In genomic region chr11:62669420-62670161, GRCh38 we compare ENCODE assay signal across 11 cellular contexts. TPM values are rescaled to one million over a fixed set of nuclear protein-coding genes. Genes with fewer than 3 reads are reported as not detected.
DNase-seq lines count a peak whose midpoint lies in the region; ATAC-seq and TF ChIP-seq lines count a peak whose summit lies in the region.
"Had no signal": no experiment of that assay in that cellular context is flagged by ENCODE, and none has a peak within 500 bp of the region (broad histone marks: within the 10 kb centered on the region; RNA-seq: fewer than 3 reads in every experiment).

No MANE protein-coding gene starts in this region.

- H3K4me2 ChIP-seq in BLaER1: peak overlapping the region; percentile 91
- no peak overlapping the region for H3K4me2 ChIP-seq in H9 (ENCODE audit: insufficient read depth, insufficient read length, low read length)

- no peak overlapping the region for H3K14ac ChIP-seq in H9 (ENCODE audit: insufficient read depth, low read length)

- H3K27ac ChIP-seq in BLaER1 (no peak overlapping the region), H9 (ENCODE audit: insufficient read length, low read depth, low read length) (no peak overlapping the region), WERI-Rb-1 (peak overlapping the region; percentile 88), liver (ENCODE audit: low read depth in 1 of 2, low read length in 2 of 2) (peak overlapping the region in 1 of 2 donors; percentile 29)
- H3K27ac ChIP-seq: SJSA1 had no signal

- TF ChIP-seq RAD21 in liver (IDR thresholded peaks at IDR 0.05): no peak

- H3K9ac ChIP-seq in BLaER1 (0 out of 2 replicates have a peak overlapping the region, but pooled peaks have one; percentile 5), H9 (ENCODE audit: extremely low read depth, insufficient read length, low read length) (no peak overlapping the region), liver (ENCODE audit: low read depth in 1 of 2, low read length in 2 of 2) (peak overlapping the region in 1 of 2 donors; percentile 1)

- peaks cover 17% of the 10 kb centered on the region for H3K23me2 ChIP-seq in H9 (ENCODE audit: insufficient read length, low read depth, low read length, poor library complexity, severe bottlenecking)

- H3K4ac ChIP-seq in H9 (ENCODE audit: low read depth, low read length): no peak overlapping the region

- no peak overlapping the region for H2AFZ ChIP-seq in H9 (ENCODE audit: low read length)

- no peak overlapping the region for H4K5ac ChIP-seq in H9 (ENCODE audit: insufficient read length, low read depth, low read length)

- H4K20me1 ChIP-seq in BLaER1 (peaks cover 31% of the 10 kb centered on the region), H9 (ENCODE audit: control insufficient read depth, insufficient read depth, insufficient read length) (no peaks in the 10 kb centered on the region)

- H3K36me3 ChIP-seq in BLaER1 (peaks cover 47% of the 10 kb centered on the region), WERI-Rb-1 (peaks cover 53% of the 10 kb centered on the region), liver (ENCODE audit: control insufficient read depth in 4 of 4, insufficient read depth in 3 of 4, low read depth in 1 of 4, low read length in 3 of 4) (peaks cover 0 to 8% (median 0%) of the 10 kb centered on the region in 4 donors)

- H2AK5ac ChIP-seq in H9 (ENCODE audit: insufficient read length, low read length): no peak overlapping the region

- peaks cover 23 to 46% (median 32%) of the 10 kb centered on the region in 3 experiments for H3K36me3 Mint-ChIP-seq in H9 (ENCODE audit: insufficient read depth in 1 of 3, low read depth in 3 of 3)

- peaks cover 25 to 35% of the 10 kb centered on the region in 2 experiments for H3K4me1 Mint-ChIP-seq in H9

- peak overlapping the region; percentile 11 to 89 (median 86); a peak in 5 of 7 replicates for H3K27ac Mint-ChIP-seq in H9

- H4K8ac ChIP-seq in H9 (replicated peaks; ENCODE audit: insufficient read length, low read depth, low read length): no peak overlapping the region

- H2BK20ac ChIP-seq in H9 (ENCODE audit: low read depth, low read length, poor library complexity, severe bottlenecking): no peak overlapping the region

- H2BK120ac ChIP-seq in H9 (ENCODE audit: low read depth, low read length, poor library complexity, severe bottlenecking): no peak overlapping the region

- H3K9me3 Mint-ChIP-seq in H9: no peaks in the 10 kb centered on the region; a peak in 1 of 5 replicates

- no peak overlapping the region for H3K18ac ChIP-seq in H9 (ENCODE audit: insufficient read length, low read depth, low read length)

- H3K4me3 ChIP-seq in BLaER1 (no peak overlapping the region), WERI-Rb-1 (ENCODE audit: low read depth, low read length) (peak overlapping the region; percentile 34), liver (ENCODE audit: low read depth in 1 of 3, low read length in 3 of 3) (no peak overlapping the region)
- H3K4me3 ChIP-seq: SJSA1 had no signal

- no peak overlapping the region for H4K91ac ChIP-seq in H9 (ENCODE audit: insufficient read length, low read depth, low read length)

- peaks cover 3% of the 10 kb centered on the region; the same call in 1 of the 2 replicates for H3K79me2 ChIP-seq in H9 (ENCODE audit: insufficient read depth, low read length)

- WGBS in H9 (ENCODE audit: extremely low coverage, insufficient read length, low lambda C conversion rate): no CpG with 5 or more reads among the region's 4 CpGs
- WGBS in liver: 69% methylated on average over 4 of the region's 4 CpGs

- no peaks in the 10 kb centered on the region for H3K9me3 ChIP-seq in BLaER1
- no peaks in the 10 kb centered on the region for H3K9me3 ChIP-seq in H9 (ENCODE audit: control insufficient read depth, low read depth, low read length)
- no peaks in the 10 kb centered on the region for H3K9me3 ChIP-seq in WERI-Rb-1 (ENCODE audit: severe bottlenecking)
- H3K9me3 ChIP-seq in liver (ENCODE audit: control insufficient read depth in 4 of 4, low read length in 3 of 4): no peaks in the 10 kb centered on the region
- H3K9me3 ChIP-seq: SJSA1 had no signal

- H2BK5ac ChIP-seq in H9 (ENCODE audit: insufficient read length, low read length): no peak overlapping the region

- H3K27me3 ChIP-seq in BLaER1: no peaks in the 10 kb centered on the region
- no peaks in the 10 kb centered on the region for H3K27me3 ChIP-seq in H9 (ENCODE audit: insufficient read depth, low read length)
- no peaks in the 10 kb centered on the region for H3K27me3 ChIP-seq in WERI-Rb-1 (ENCODE audit: insufficient read depth, low read depth, severe bottlenecking)
- no peaks in the 10 kb centered on the region for H3K27me3 ChIP-seq in liver (ENCODE audit: control insufficient read depth in 4 of 4, insufficient read depth in 4 of 4, low read length in 3 of 4)
- H3K27me3 ChIP-seq: SJSA1 had no signal

- no peak overlapping the region for H2BK15ac ChIP-seq in H9 (ENCODE audit: low read depth, low read length)

- ATAC-seq in HG02571 (IDR thresholded peaks at IDR 0.05; ENCODE audit: unreplicated experiment) (no peak), GM18858 (IDR thresholded peaks at IDR 0.05; ENCODE audit: unreplicated experiment) (no peak)

- H3K27me3 Mint-ChIP-seq in H9 (ENCODE audit: low read depth): no peaks in the 10 kb centered on the region; the same call in none of the 2 replicates

- no peak overlapping the region for H2BK12ac ChIP-seq in H9 (ENCODE audit: insufficient read length, low read depth, low read length)

- H3T11ph ChIP-seq in H9 (ENCODE audit: low read length): no peak overlapping the region

- DNase-seq in H9: no peak
- peak; percentile 79 for DNase-seq in WERI-Rb-1
- DNase-seq in HCEC 1CT: no peak
- no peak for DNase-seq in SIG-M5 (lab: John Stamatoyannopoulos, UW)
- DNase-seq: amniotic stem cell, GF-D8 had no signal

- TF ChIP-seq CTCF in H9 (conservative IDR thresholded peaks at IDR 0.05): no peak
- TF ChIP-seq CTCF in WERI-Rb-1 (IDR thresholded peaks at IDR 0.05; ENCODE audit: low read depth, low read length): no peak
- no peak for TF ChIP-seq CTCF in liver (IDR thresholded peaks at IDR 0.05; ENCODE audit: low read depth, low read length, missing input control)

- H3K56ac ChIP-seq in H9 (ENCODE audit: insufficient read length, low read depth, low read length): no peak overlapping the region

- peaks cover 66% of the 10 kb centered on the region for H3K4me1 ChIP-seq in BLaER1
- peaks cover 2% of the 10 kb centered on the region; the same call in 1 of the 2 replicates for H3K4me1 ChIP-seq in H9 (ENCODE audit: insufficient read depth, low read length)
- H3K4me1 ChIP-seq in liver (ENCODE audit: control insufficient read depth in 4 of 4, insufficient read depth in 4 of 4, low read length in 3 of 4): peaks cover 22 to 56% (median 44%) of the 10 kb centered on the region in 4 donors

- H3K23ac ChIP-seq in H9 (ENCODE audit: insufficient read length, low read depth, low read length): no peak overlapping the region

- no peaks in the 10 kb centered on the region for H3K79me1 ChIP-seq in H9 (ENCODE audit: insufficient read depth, low read depth, low read length, poor library complexity, severe bottlenecking)

- peak overlapping the region in 1 of 2 experiments; percentile 92; a peak in 3 of 5 replicates for H3K4me3 Mint-ChIP-seq in H9

TF ChIP-seq in liver, 16 proteins besides CTCF, POLR2A, EP300 and RAD21 (continues in another document):
- TF ChIP-seq RXRA (IDR thresholded peaks at IDR 0.05) (peak in 1 of 2 donors; percentile 49), HNF4G (IDR thresholded peaks at IDR 0.05) (no peak), NR2F2 (IDR thresholded peaks at IDR 0.05) (no peak), MAX (IDR thresholded peaks at IDR 0.05) (no peak), FOXA1 (IDR thresholded peaks at IDR 0.05) (no peak), FOXA2 (IDR thresholded peaks at IDR 0.05) (no peak), JUND (IDR thresholded peaks at IDR 0.05) (no peak), TAF1 (conservative IDR thresholded peaks at IDR 0.05) (no peak), YY1 (IDR thresholded peaks at IDR 0.05) (peak; percentile 34), EGR1 (IDR thresholded peaks at IDR 0.05; ENCODE audit: low read depth in 2 of 2) (no peak), SP1 (IDR thresholded peaks at IDR 0.05) (peak; percentile 27), HNF4A (conservative IDR thresholded peaks at IDR 0.05) (peak; percentile 36 to 40), GABPA (IDR thresholded peaks at IDR 0.05 in 1 of 2, conservative IDR thresholded peaks at IDR 0.05 in 1 of 2) (peak in 1 of 2 donors; percentile 61)

RNA-seq across cellular contexts. Expression of gene UQCC3, which starts 1.9 kb away (rescaled TPM):
- 11.1 and 12.3 TPM in 2 replicates for total RNA-seq in H9 (2021)
- 1 to 10 TPM; 2.9 to 6.3 TPM for total RNA-seq in liver
- 10 to 100 TPM in 1 of 2 donors, 1 to 10 TPM in 1; 7.0 to 12.2 TPM for polyA plus RNA-seq in liver

RNA-seq across cellular contexts. Expression of gene LBHD1, which starts 2.5 kb away (rescaled TPM):
- 9.1 and 10.4 TPM in 2 replicates for total RNA-seq in H9 (2021)
- total RNA-seq in liver: 1 to 10 TPM; 3.5 to 4.4 TPM
- 1 to 10 TPM; 1.6 to 3.4 TPM for polyA plus RNA-seq in liver

RNA-seq across cellular contexts. Expression of gene CSKMT, which starts 4.5 kb away (rescaled TPM):
- 49.2 and 51.5 TPM in 2 replicates for total RNA-seq in H9 (2021)
- total RNA-seq in liver: 1 to 10 TPM; 1.8 to 2.5 TPM
- polyA plus RNA-seq in liver: 1 to 10 TPM; 2.1 to 2.4 TPM

RNA-seq across cellular contexts. Expression of gene C11orf98, which starts 4.6 kb away (rescaled TPM):
- 139 and 150 TPM in 2 replicates for total RNA-seq in H9 (2021)
- total RNA-seq in liver: 10 to 100 TPM; 16.5 to 17.7 TPM
- 10 to 100 TPM; 43.8 to 49.9 TPM for polyA plus RNA-seq in liver

RNA-seq across cellular contexts. Expression of gene UBXN1, which starts 9.3 kb away (rescaled TPM):
- 110 and 118 TPM in 2 replicates for total RNA-seq in H9 (2021)
- 10 to 100 TPM; 31.4 to 45.5 TPM for total RNA-seq in liver
- 10 to 100 TPM; 36.8 to 45.7 TPM for polyA plus RNA-seq in liver

Comparison
In these comparisons a context has a peak if more than half of its experiments do, and no peak if none do; other contexts are left out.
1. RNA of gene CSKMT, which starts 4.5 kb away (total RNA-seq): 49.2 to 51.5 TPM in H9; 1.8 to 2.5 TPM in liver; every median in the first group is over 10 times any median in the second.